In the genomic region with DNA sequence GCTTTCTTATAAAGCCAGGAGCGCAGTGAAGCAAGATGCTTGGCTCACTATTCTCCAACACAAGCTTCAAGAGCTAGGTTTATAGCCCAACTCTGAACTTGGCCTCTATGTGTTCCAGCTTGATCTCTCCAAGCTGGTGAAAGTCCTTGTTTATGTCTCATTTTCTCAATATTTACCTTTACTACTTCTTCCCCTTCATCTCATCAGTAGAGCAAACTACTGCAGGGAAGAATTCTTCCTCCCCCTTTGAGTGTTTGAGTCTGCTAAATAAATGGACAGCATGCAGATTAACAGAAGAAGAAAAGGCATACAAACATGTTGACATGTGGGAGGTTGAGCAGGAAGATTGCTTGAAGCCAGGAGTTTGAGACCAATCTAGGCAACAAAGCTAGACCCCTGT, we compare ENCODE assay signal across 18 cellular contexts.
DNase-seq lines count a peak whose midpoint lies in the region; ATAC-seq and TF ChIP-seq lines count a peak whose summit lies in the region.
"Had no signal": no experiment of that assay in that cellular context is flagged by ENCODE, and none has a peak within 500 bp of the region (broad histone marks: within the 10 kb centered on the region; RNA-seq: fewer than 3 reads in every experiment).

No MANE protein-coding gene starts in this region.

- H3K4me1 ChIP-seq in body of pancreas (peaks cover 46% of the 10 kb centered on the region), mesenchymal stem cell (ENCODE audit: control insufficient read depth, insufficient read depth, low read depth, low read length) (no peaks in the 10 kb centered on the region), BE2C (0 out of 2 replicates have a peak, but pooled peaks cover 4% of the 10 kb centered on the region), breast epithelium (no peaks in the 10 kb centered on the region)
- H3K4me1 ChIP-seq: A549, BLaER1, HAP-1 had no signal

- no peak overlapping the region for H2AK5ac ChIP-seq in mesenchymal stem cell (ENCODE audit: low read length, severe bottlenecking)

- H3K23ac ChIP-seq in mesenchymal stem cell (ENCODE audit: low read length in 2 of 2): no peak overlapping the region

- no peak overlapping the region for H2BK12ac ChIP-seq in mesenchymal stem cell (ENCODE audit: low read length in 2 of 2)

- DNase-seq in DMS53 (lab: John Stamatoyannopoulos, UW) (peak; percentile 39), DMS53 treated with DMSO at 0.1 percent for 48 hours (lab: John Stamatoyannopoulos, UW; ENCODE audit: unreplicated experiment) (no peak), body of pancreas (no peak), mesenchymal stem cell (peak; percentile 64), BE2C (no peak), breast epithelium (ENCODE audit: low spot score in 2 of 2) (no peak)
- DNase-seq: AML-193; CD4-positive, alpha-beta memory T cell; DND-41; EL; IMR-90 had no signal

- no peak overlapping the region for H2BK5ac ChIP-seq in mesenchymal stem cell (ENCODE audit: low read depth, low read length, poor library complexity, severe bottlenecking)

- H3K9me3 ChIP-seq in body of pancreas (no peaks in the 10 kb centered on the region), mesenchymal stem cell (ENCODE audit: control insufficient read depth, low read length) (no peaks in the 10 kb centered on the region), BE2C (no peaks in the 10 kb centered on the region), breast epithelium (no peaks in the 10 kb centered on the region)
- H3K9me3 ChIP-seq: A549, BLaER1, HAP-1 had no signal

- intact Hi-C loops in body of pancreas (cut with DNase I): no loop called here
- intact Hi-C loops in breast epithelium (cut with DNase I; ENCODE audit: low total_unique reads): no loop called here

- H3K4me2 ChIP-seq in mesenchymal stem cell (ENCODE audit: low read length, poor library complexity, severe bottlenecking): no peak overlapping the region
- H3K4me2 ChIP-seq: A549, BLaER1 had no signal

- TF ChIP-seq CTCF in body of pancreas (IDR thresholded peaks at IDR 0.05) (no peak), BE2C (IDR thresholded peaks at IDR 0.05; ENCODE audit: low read depth, low read length) (no peak), breast epithelium (IDR thresholded peaks at IDR 0.05) (no peak)

- H3K14ac ChIP-seq in mesenchymal stem cell (ENCODE audit: low read length in 2 of 2): no peak overlapping the region

- no peak for ATAC-seq in body of pancreas
- ATAC-seq in HG02970 (IDR thresholded peaks at IDR 0.05; ENCODE audit: low FRiP score, unreplicated experiment): no peak
- ATAC-seq: A549, GM12878, K562 had no signal

- no peak overlapping the region for H4K91ac ChIP-seq in mesenchymal stem cell (ENCODE audit: low read length)

- no peaks in the 10 kb centered on the region for H3K36me3 ChIP-seq in body of pancreas (replicated peaks in 1 of 2; ENCODE audit: insufficient read depth in 1 of 2, low read depth in 2 of 2)
- H3K36me3 ChIP-seq in mesenchymal stem cell (ENCODE audit: control insufficient read depth in 1 of 2, insufficient read depth in 2 of 2, low read depth in 1 of 2, low read length in 2 of 2): no peaks in the 10 kb centered on the region
- H3K36me3 ChIP-seq in BE2C: no peaks in the 10 kb centered on the region
- H3K36me3 ChIP-seq in breast epithelium: no peaks in the 10 kb centered on the region
- H3K36me3 ChIP-seq: BLaER1, HAP-1 had no signal

- no peak overlapping the region for H3K18ac ChIP-seq in mesenchymal stem cell (ENCODE audit: low read depth in 1 of 2, low read length in 2 of 2)

- whole genome bisulfite sequencing in body of pancreas, 2 donors: 48 to 100% methylated on average over 1 of the region's 1 CpG
- 83% methylated on average over 1 of the region's 1 CpG for WGBS in mesenchymal stem cell

- no peak for TF ChIP-seq POLR2A in body of pancreas (IDR thresholded peaks at IDR 0.05)
- no peak for TF ChIP-seq POLR2A in breast epithelium (IDR thresholded peaks at IDR 0.05)

- H3K79me1 ChIP-seq in mesenchymal stem cell (replicated peaks; ENCODE audit: low read length, poor library complexity, severe bottlenecking): no peaks in the 10 kb centered on the region

- H3K4me3 ChIP-seq in body of pancreas: no peak overlapping the region
- H3K4me3 ChIP-seq in mesenchymal stem cell (ENCODE audit: insufficient read depth in 1 of 2, low read depth in 1 of 2, low read length in 2 of 2): no peak overlapping the region
- H3K4me3 ChIP-seq in BE2C (ENCODE audit: low read depth, low read length): no peak overlapping the region
- H3K4me3 ChIP-seq in breast epithelium: no peak overlapping the region
- H3K4me3 ChIP-seq: A549, BLaER1, GM12878, HAP-1, K562 had no signal

- H4K8ac ChIP-seq in mesenchymal stem cell (ENCODE audit: low read length): no peak overlapping the region

- H3K9ac ChIP-seq in mesenchymal stem cell (ENCODE audit: low read length): no peak overlapping the region
- H3K9ac ChIP-seq: BLaER1 had no signal

- no peak overlapping the region for H2AFZ ChIP-seq in mesenchymal stem cell (ENCODE audit: low read depth, low read length)

- no peak overlapping the region for H2BK120ac ChIP-seq in mesenchymal stem cell (ENCODE audit: low read depth, low read length)

- no peaks in the 10 kb centered on the region for H3K27me3 ChIP-seq in body of pancreas
- H3K27me3 ChIP-seq in mesenchymal stem cell (ENCODE audit: control insufficient read depth in 1 of 2, insufficient read depth in 1 of 2, low read length in 2 of 2): peaks cover 0 to 3% of the 10 kb centered on the region in 2 experiments
- H3K27me3 ChIP-seq in BE2C: no peaks in the 10 kb centered on the region
- H3K27me3 ChIP-seq in breast epithelium: no peaks in the 10 kb centered on the region
- H3K27me3 ChIP-seq: BLaER1 had no signal

- H3K4ac ChIP-seq in mesenchymal stem cell (ENCODE audit: low read depth in 1 of 2, low read length in 2 of 2): no peak overlapping the region

- H3K27ac ChIP-seq in body of pancreas: peak overlapping the region in 3 of 4 donors; percentile 53 to 66 (median 54)
- H3K27ac ChIP-seq in mesenchymal stem cell (ENCODE audit: low read length, poor library complexity, severe bottlenecking): no peak overlapping the region
- no peak overlapping the region for H3K27ac ChIP-seq in breast epithelium
- H3K27ac ChIP-seq: 22Rv1, A549, BLaER1 had no signal

- no peak overlapping the region for H2BK15ac ChIP-seq in mesenchymal stem cell (ENCODE audit: low read depth, poor library complexity, severe bottlenecking)

Comparison
In these comparisons a context has a peak if more than half of its experiments do, and no peak if none do; other contexts are left out.
1. DNase-seq: peak in DMS53 (single experiment) and mesenchymal stem cell (single experiment); none in DMS53 treated with DMSO at 0.1 percent for 48 hours (single experiment), body of pancreas (0 of 4), BE2C (single experiment) and breast epithelium (0 of 2).
2. H3K27ac ChIP-seq: peak in body of pancreas (3 of 4); none in mesenchymal stem cell (single experiment) and breast epithelium (0 of 2).